15 cellular contexts compared by ENCODE assay signal in the genomic region with DNA sequence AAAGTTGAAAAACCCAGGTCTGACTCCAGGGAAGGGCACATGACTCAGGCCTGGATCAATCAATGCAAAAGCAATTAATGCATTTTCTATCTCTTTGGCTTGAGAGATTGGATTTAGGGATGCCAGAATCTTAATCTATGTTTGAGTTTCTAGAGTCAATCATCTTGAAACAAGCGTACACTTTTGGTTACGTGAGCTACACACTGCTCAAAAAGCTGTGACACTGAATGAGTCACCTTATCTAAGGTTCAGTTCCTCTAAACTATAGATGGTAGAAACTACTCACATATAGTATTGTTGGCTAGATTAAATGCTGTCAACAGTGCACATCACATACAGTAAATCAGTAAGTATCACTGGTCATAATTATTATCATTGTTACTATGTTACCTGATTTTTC. TPM values are rescaled to one million over a fixed set of nuclear protein-coding genes. Genes with fewer than 3 reads are reported as not detected.
DNase-seq lines count a peak whose midpoint lies in the region; ATAC-seq lines count a peak whose summit lies in the region.
"Had no signal": no experiment of that assay in that cellular context is flagged by ENCODE, and none has a peak within 500 bp of the region (broad histone marks: within the 10 kb centered on the region; RNA-seq: fewer than 3 reads in every experiment).

No MANE protein-coding gene starts in this region.

- ATAC-seq in GM18498 (IDR thresholded peaks at IDR 0.05; ENCODE audit: unreplicated experiment) (peak; percentile 88), GM19395 (IDR thresholded peaks at IDR 0.05; ENCODE audit: unreplicated experiment) (peak; percentile 87), HG02852 (IDR thresholded peaks at IDR 0.05; ENCODE audit: unreplicated experiment) (peak; percentile 87), HG03558 (IDR thresholded peaks at IDR 0.05; ENCODE audit: extremely low read depth, unreplicated experiment) (peak; percentile 79), left colon (no peak)

- DNase-seq in AML-193 (lab: John Stamatoyannopoulos, UW) (no peak), left colon (no peak), SIG-M5 treated with dmso at 0.1 percent for 504 hours (lab: John Stamatoyannopoulos, UW; ENCODE audit: unreplicated experiment) (no peak), NCI-H345 treated with DMSO at 0.1 percent for 48 hours (lab: John Stamatoyannopoulos, UW; ENCODE audit: unreplicated experiment) (no peak)
- DNase-seq: activated CD8-positive, alpha-beta memory T cell treated with anti-CD3 and anti-CD28 coated beads, Interleukin-2, amount 50 U/mL, for 48 hours; esophagus squamous epithelium; KG1; stimulated activated CD4-positive, alpha-beta T cell treated with anti-CD3 and anti-CD28 coated beads, Interleukin-2, amount 100 ng/mL, for 48 hours; tibial artery had no signal

- intact Hi-C loops in left colon (cut with DNase I, micrococcal nuclease): no loop called here

RNA-seq across cellular contexts. Expression of gene MRE11, which starts 24.2 kb away (rescaled TPM):
- 10 to 100 TPM; 10.5 to 11.4 TPM for total RNA-seq in left colon

RNA-seq across cellular contexts. Expression of gene ANKRD49, which starts 24.4 kb away (rescaled TPM):
- total RNA-seq in left colon: 10 to 100 TPM; 11.7 to 13.8 TPM

RNA-seq across cellular contexts. Expression of gene C11orf97, which starts 42.8 kb away (rescaled TPM):
- not detected for total RNA-seq in left colon
- total RNA-seq: esophagus squamous epithelium, NCI-H460, omental fat pad had no signal
